14 cellular contexts compared by ENCODE assay signal in genomic region chr16:46686815-46687473, GRCh38. TPM values are rescaled to one million over a fixed set of nuclear protein-coding genes. Genes with fewer than 3 reads are reported as not detected.
DNase-seq lines count a peak whose midpoint lies in the region; ATAC-seq, FAIRE-seq and TF ChIP-seq lines count a peak whose summit lies in the region.
"Had no signal": no experiment of that assay in that cellular context is flagged by ENCODE, and none has a peak within 500 bp of the region (broad histone marks: within the 10 kb centered on the region; RNA-seq: fewer than 3 reads in every experiment).

No MANE protein-coding gene starts in this region.

- H3K27me3 ChIP-seq in left ventricle myocardium inferior (ENCODE audit: low read depth) (no peaks in the 10 kb centered on the region), adipocyte (replicated peaks; ENCODE audit: control insufficient read depth, insufficient read depth, low read length) (no peaks in the 10 kb centered on the region), keratinocyte (ENCODE audit: control insufficient read depth, extremely low read depth, insufficient read depth, low read length) (no peaks in the 10 kb centered on the region), vagina (no peaks in the 10 kb centered on the region)
- H3K27me3 ChIP-seq: BE2C, upper lobe of right lung had no signal

- H3K9me1 ChIP-seq in keratinocyte (ENCODE audit: control insufficient read depth, extremely low read depth, insufficient read depth, low read length), result no peaks in the 10 kb centered on the region

- H3K27ac ChIP-seq in left ventricle myocardium inferior (replicated peaks), result no peak overlapping the region
- H3K27ac ChIP-seq in keratinocyte (ENCODE audit: control insufficient read depth, insufficient read depth, low read length), result no peak overlapping the region
- H3K27ac ChIP-seq in vagina, result no peak overlapping the region
- H3K27ac ChIP-seq: RWPE1 had no signal

- no peak overlapping the region for H3K9ac ChIP-seq in adipocyte (ENCODE audit: low read length)
- peak overlapping the region; percentile 97 for H3K9ac ChIP-seq in keratinocyte (ENCODE audit: control insufficient read depth, extremely low read depth, insufficient read depth, low read length)

- dilution Hi-C loops in keratinocyte (cut with MboI; ENCODE audit: extremely low pct_ligation_motif_present, low sequenced_read_pairs), result no loop called here

- POLR2A ChIA-PET in GM10248 (lab: Yijun Ruan, JAX), result no interaction called here

- H2AFZ ChIP-seq in keratinocyte (ENCODE audit: control insufficient read depth, low read length), result no peak overlapping the region

- H3K4me1 ChIP-seq in left ventricle myocardium inferior (peaks cover 88% of the 10 kb centered on the region), adipocyte (ENCODE audit: control insufficient read depth, insufficient read depth, low read length) (peaks cover 29% of the 10 kb centered on the region), keratinocyte (ENCODE audit: control insufficient read depth, extremely low read depth, insufficient read depth, low read length) (peaks cover 27% of the 10 kb centered on the region), vagina (peaks cover 64% of the 10 kb centered on the region)
- H3K4me1 ChIP-seq: BE2C had no signal

- TF ChIP-seq POLR2A in vagina (IDR thresholded peaks at IDR 0.05), result no peak

- no peak for ATAC-seq in Right ventricle myocardium superior (ENCODE audit: poor library complexity)
- ATAC-seq: upper lobe of right lung had no signal

- TF ChIP-seq CTCF in left ventricle myocardium inferior (IDR thresholded peaks at IDR 0.05; ENCODE audit: borderline replicate concordance) (no peak), keratinocyte (optimal IDR thresholded peaks at IDR 0.05 in 1 of 3, IDR thresholded peaks at IDR 0.05 in 1 of 3, conservative IDR thresholded peaks at IDR 0.05 in 1 of 3; ENCODE audit: extremely low read depth in 1 of 3, insufficient read depth in 2 of 3, low read length in 3 of 3) (no peak), vagina (IDR thresholded peaks at IDR 0.05) (no peak), GM10248 (IDR thresholded peaks at IDR 0.05; ENCODE audit: control extremely low read depth, extremely low read depth, low read depth, missing control alignments) (no peak)

- H4K20me1 ChIP-seq in keratinocyte (ENCODE audit: control insufficient read depth, extremely low read depth, insufficient read depth, low read length), result peaks cover 25% of the 10 kb centered on the region

- CTCF ChIA-PET in GM10248 (lab: Yijun Ruan, JAX), result interaction anchor here (0.8 to 4.0 kb wide), 3 partner anchors 11 to 200 kb away, joined by 3 to 39 read pairs (median 3); no protein-coding TSS in a partner anchor

- no peak for FAIRE-seq in keratinocyte (lab: Jason Lieb, UNC)
- FAIRE-seq: endometrium had no signal

- no peaks in the 10 kb centered on the region for H3K36me3 ChIP-seq in left ventricle myocardium inferior
- no peaks in the 10 kb centered on the region for H3K36me3 ChIP-seq in adipocyte (ENCODE audit: control insufficient read depth, insufficient read depth, low read length, severe bottlenecking)
- peaks cover 0 to 4% of the 10 kb centered on the region in 2 experiments for H3K36me3 ChIP-seq in keratinocyte (ENCODE audit: control insufficient read depth in 2 of 2, extremely low read depth in 1 of 2, insufficient read depth in 2 of 2, low read length in 2 of 2)
- no peaks in the 10 kb centered on the region for H3K36me3 ChIP-seq in vagina

- H3K79me2 ChIP-seq in keratinocyte (ENCODE audit: control insufficient read depth, insufficient read depth, low read length), result peaks cover 89% of the 10 kb centered on the region

- H3K4me2 ChIP-seq in keratinocyte (ENCODE audit: control insufficient read depth, extremely low read depth, insufficient read depth, low read depth, low read length), result peak overlapping the region; percentile 92

- H3K9me3 ChIP-seq in left ventricle myocardium inferior (replicated peaks) (no peaks in the 10 kb centered on the region), adipocyte (ENCODE audit: control insufficient read depth, low read length) (no peaks in the 10 kb centered on the region), keratinocyte (ENCODE audit: control insufficient read depth, low read depth, low read length) (no peaks in the 10 kb centered on the region), vagina (no peaks in the 10 kb centered on the region)
- H3K9me3 ChIP-seq: BE2C, upper lobe of right lung had no signal

- DNase-seq in left ventricle myocardium inferior (no peak), Right ventricle myocardium superior (no peak), adipocyte (ENCODE audit: low read depth) (no peak), keratinocyte (ENCODE audit: low read depth, low spot score) (no peak), vagina (ENCODE audit: extremely low spot score in 2 of 2) (no peak), NCI-H2227 (lab: John Stamatoyannopoulos, UW; ENCODE audit: unreplicated experiment) (no peak), GM10248 (ENCODE audit: extremely low spot score) (no peak)
- no peak for DNase-seq in activated T-cell treated with anti-CD3 and anti-CD28 coated beads, Interleukin-2, amount 50 U/mL, for 1 hour
- DNase-seq: activated CD4-positive, alpha-beta T cell treated with anti-CD3 and anti-CD28 coated beads for 4 hours; BE2C; NCI-H2081 treated with DMSO at 0.1 percent for 48 hours; upper lobe of right lung had no signal

- H3K4me3 ChIP-seq in left ventricle myocardium inferior (peak overlapping the region; percentile 90), adipocyte (ENCODE audit: low read length) (peak overlapping the region; percentile 97), keratinocyte (ENCODE audit: control insufficient read depth in 2 of 3, extremely low read depth in 1 of 3, insufficient read depth in 2 of 3, low read depth in 1 of 3, low read length in 3 of 3) (peak overlapping the region; percentile 84 to 91 (median 88)), vagina (peak overlapping the region; percentile 87 to 99)

- intact Hi-C loops in left ventricle myocardium inferior (cut with micrococcal nuclease) (no loop called here), Right ventricle myocardium superior (cut with DNase I) (no loop called here), vagina (cut with DNase I) (loop anchor here (5.0 kb wide), 1 partner anchor 145 kb away; the partner anchor contains the start of gene C16orf87)

RNA-seq across cellular contexts. Expression of gene VPS35, which starts 2.0 kb away (rescaled TPM):
- total RNA-seq in left ventricle myocardium inferior, result 74.6 TPM
- 89.0 TPM for total RNA-seq in Right ventricle myocardium superior
- polyA plus RNA-seq in keratinocyte, result 48.6 to 87.3 TPM (median 51.2 TPM) in 3 replicates
- 98.7 TPM for polyA plus RNA-seq in keratinocyte (2011; ENCODE audit: low read depth)
- 37.6 and 70.2 TPM in 2 replicates for polyA plus RNA-seq in keratinocyte (2011; cell fraction: cytosol; rRNA removed)
- polyA plus RNA-seq in keratinocyte (2011; cell fraction: nucleus; rRNA removed), result 46.4 and 60.8 TPM in 2 replicates
- 80.5 and 89.7 TPM in 2 replicates for polyA plus RNA-seq in keratinocyte (2012; ENCODE audit: low replicate concordance)
- polyA minus RNA-seq in keratinocyte, result 17.7 to 85.3 TPM (median 39.6 TPM) in 3 replicates
- 50.5 TPM for polyA minus RNA-seq in keratinocyte (2011; cell fraction: cytosol; rRNA and poly(A)+ RNA removed)
- polyA minus RNA-seq in keratinocyte (2011; cell fraction: nucleus; rRNA and poly(A)+ RNA removed), result 31.0 and 81.0 TPM in 2 replicates
- total RNA-seq in vagina, result 63.3 TPM

RNA-seq across cellular contexts. Expression of gene ORC6, which starts 2.5 kb away (rescaled TPM):
- total RNA-seq in left ventricle myocardium inferior, result 1.4 TPM
- total RNA-seq in Right ventricle myocardium superior, result 1.9 TPM
- 9.3 to 21.9 TPM (median 16.6 TPM) in 3 replicates for polyA plus RNA-seq in keratinocyte
- polyA plus RNA-seq in keratinocyte (2011; ENCODE audit: low read depth), result 4.4 TPM
- 7.8 and 9.4 TPM in 2 replicates for polyA plus RNA-seq in keratinocyte (2011; cell fraction: cytosol; rRNA removed)
- 12.8 and 13.3 TPM in 2 replicates for polyA plus RNA-seq in keratinocyte (2011; cell fraction: nucleus; rRNA removed)
- polyA plus RNA-seq in keratinocyte (2012; ENCODE audit: low replicate concordance), result 1.7 and 13.1 TPM in 2 replicates
- 1.7 to 6.9 TPM (median 2.3 TPM) in 3 replicates for polyA minus RNA-seq in keratinocyte
- 7.5 TPM for polyA minus RNA-seq in keratinocyte (2011; cell fraction: cytosol; rRNA and poly(A)+ RNA removed)
- 3.2 and 6.0 TPM in 2 replicates for polyA minus RNA-seq in keratinocyte (2011; cell fraction: nucleus; rRNA and poly(A)+ RNA removed)
- total RNA-seq in vagina, result 2.2 TPM
